1 cellular context compared by ENCODE assay signal in genomic region chr11:108559904-108560303, GRCh38.
A peak's percentile ranks its signal among the peaks of the same experiment; 100 is the strongest.
TF ChIP-seq lines count a peak whose summit lies in the region.

No MANE protein-coding gene starts in this region.

TF ChIP-seq in IMR-90, 13 proteins besides CTCF, POLR2A, EP300 and RAD21:
- TF ChIP-seq CEBPB (IDR thresholded peaks at IDR 0.05; ENCODE audit: low read depth, low read length) (peak; percentile 78), SMC3 (IDR thresholded peaks at IDR 0.05; ENCODE audit: low read depth, low read length) (no peak), BHLHE40 (IDR thresholded peaks at IDR 0.05; ENCODE audit: low read depth, low read length) (no peak), MAFK (IDR thresholded peaks at IDR 0.05; ENCODE audit: low read depth, low read length) (peak; percentile 28; the same call in 1 of the 2 replicates), MAZ (IDR thresholded peaks at IDR 0.05; ENCODE audit: borderline replicate concordance, low read depth, low read length) (no peak), ELK1 (IDR thresholded peaks at IDR 0.05; ENCODE audit: borderline replicate concordance, low read depth, low read length) (no peak), RFX5 (IDR thresholded peaks at IDR 0.05; ENCODE audit: low read depth, low read length) (no peak)
